Comparison of ENCODE assay signal across 10 cellular contexts in the genomic region with DNA sequence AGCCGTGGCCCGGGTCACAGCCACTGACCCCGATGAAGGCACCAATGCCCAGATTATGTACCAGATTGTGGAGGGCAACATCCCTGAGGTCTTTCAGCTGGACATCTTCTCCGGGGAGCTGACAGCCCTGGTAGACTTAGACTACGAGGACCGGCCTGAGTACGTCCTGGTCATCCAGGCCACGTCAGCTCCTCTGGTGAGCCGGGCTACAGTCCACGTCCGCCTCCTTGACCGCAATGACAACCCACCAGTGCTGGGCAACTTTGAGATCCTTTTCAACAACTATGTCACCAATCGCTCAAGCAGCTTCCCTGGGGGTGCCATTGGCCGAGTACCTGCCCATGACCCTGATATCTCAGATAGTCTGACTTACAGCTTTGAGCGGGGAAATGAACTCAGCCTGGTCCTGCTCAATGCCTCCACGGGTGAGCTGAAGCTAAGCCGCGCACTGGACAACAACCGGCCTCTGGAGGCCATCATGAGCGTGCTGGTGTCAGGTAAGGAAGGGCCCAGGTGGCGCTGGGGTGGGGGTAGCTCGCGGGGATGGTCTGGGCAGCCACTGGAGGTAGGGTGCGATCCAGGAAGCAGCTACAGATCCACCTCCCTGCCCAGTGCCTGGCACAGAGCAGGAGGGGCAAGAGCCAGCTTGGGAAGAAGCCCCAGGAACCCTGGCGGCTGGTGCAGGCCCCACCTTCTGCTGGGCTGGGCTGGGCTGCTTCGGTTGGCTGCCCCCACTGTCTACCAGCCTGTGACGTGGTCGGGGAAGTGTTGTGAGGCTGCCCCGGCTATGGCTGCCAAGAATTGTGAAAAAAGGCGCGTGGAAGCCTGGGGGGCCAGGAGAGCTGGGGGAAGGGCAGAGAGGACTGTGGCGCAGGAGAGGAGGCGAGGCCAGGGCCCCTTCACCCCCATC. TPM values are rescaled to one million over a fixed set of nuclear protein-coding genes. Genes with fewer than 3 reads are reported as not detected.
DNase-seq lines count a peak whose midpoint lies in the region; ATAC-seq, FAIRE-seq and TF ChIP-seq lines count a peak whose summit lies in the region.
"Had no signal": no experiment of that assay in that cellular context is flagged by ENCODE, and none has a peak within 500 bp of the region (broad histone marks: within the 10 kb centered on the region; RNA-seq: fewer than 3 reads in every experiment).

No MANE protein-coding gene starts in this region.

- DNase-seq in KBM-7, result peak; percentile 44
- no peak for DNase-seq in bronchial epithelial cell (ENCODE audit: low read depth)
- DNase-seq in HepG2 (ENCODE audit: low spot score), result no peak
- DNase-seq in superior temporal gyrus (ENCODE audit: extremely low spot score), result peak; percentile 77
- DNase-seq in activated CD8-positive, alpha-beta memory T cell treated with anti-CD3 and anti-CD28 coated beads, Interleukin-2, amount 10 ng/mL, durations not matched to agents 7 days and 5 days, result no peak
- DNase-seq in islet precursor cell, result no peak
- no peak for DNase-seq in omental fat pad (ENCODE audit: low spot score)
- DNase-seq: stimulated activated naive B cell treated with anti-CD40 and anti-IgM and Interleukin-4, amounts not matched to agents 10 μg/mL and 1 μg/mL and 100 μg/mL, for 72 hours had no signal

- no peak overlapping the region for H3K27ac Mint-ChIP-seq in activated CD8-positive, alpha-beta memory T cell treated with anti-CD3 and anti-CD28 coated beads, Interleukin-2, amount 10 ng/mL, durations not matched to agents 7 days and 5 days
- H3K27ac Mint-ChIP-seq: stimulated activated naive B cell treated with anti-CD40 and anti-IgM and Interleukin-4, amounts not matched to agents 10 μg/mL and 1 μg/mL and 100 μg/mL, for 72 hours had no signal

- peaks cover 6% of the 10 kb centered on the region for H3K4me1 Mint-ChIP-seq in activated CD8-positive, alpha-beta memory T cell treated with anti-CD3 and anti-CD28 coated beads, Interleukin-2, amount 10 ng/mL, durations not matched to agents 7 days and 5 days

- no peak for TF ChIP-seq POLR2A in HepG2 (IDR thresholded peaks at IDR 0.05; ENCODE audit: insufficient read depth in 1 of 2, low read depth in 2 of 2, low read length in 2 of 2)

- no peaks in the 10 kb centered on the region for H3K9me3 Mint-ChIP-seq in activated CD8-positive, alpha-beta memory T cell treated with anti-CD3 and anti-CD28 coated beads, Interleukin-2, amount 10 ng/mL, durations not matched to agents 7 days and 5 days (ENCODE audit: low read depth)
- H3K9me3 Mint-ChIP-seq: stimulated activated naive B cell treated with anti-CD40 and anti-IgM and Interleukin-4, amounts not matched to agents 10 μg/mL and 1 μg/mL and 100 μg/mL, for 72 hours had no signal

- H3K27me3 ChIP-seq in bronchial epithelial cell (ENCODE audit: control insufficient read depth, insufficient read depth, low read length), result no peaks in the 10 kb centered on the region
- H3K27me3 ChIP-seq in HepG2 (ENCODE audit: control insufficient read depth in 1 of 2, insufficient read depth in 2 of 2, low read length in 2 of 2), result peaks cover 0 to 8% of the 10 kb centered on the region in 2 experiments; a peak in 3 of 5 replicates

- no peaks in the 10 kb centered on the region for H3K9me3 ChIP-seq in HepG2 (ENCODE audit: low read length)

- WGBS in HepG2 (ENCODE audit: low lambda C conversion rate), result 78% methylated on average over 21 of the region's 33 CpGs

- FAIRE-seq in bronchial epithelial cell (lab: Jason Lieb, UNC), result no peak
- FAIRE-seq in HepG2 (lab: Jason Lieb, UNC), result no peak

- H3K4me3 ChIP-seq in bronchial epithelial cell (ENCODE audit: low read depth, low read length), result peak overlapping the region; percentile 34
- H3K4me3 ChIP-seq in HepG2 (replicated peaks in 1 of 3; ENCODE audit: insufficient read depth in 1 of 3, low read depth in 2 of 3, low read length in 3 of 3), result peak overlapping the region in 2 of 3 experiments; percentile 12 to 59; a peak in 1 of 6 replicates

- no peak overlapping the region for H2AFZ ChIP-seq in HepG2 (ENCODE audit: low read length)

- TF ChIP-seq RAD21 in HepG2 (CRISPR knock-in tag; IDR thresholded peaks at IDR 0.05), result no peak

- no peak for ATAC-seq in HepG2
- ATAC-seq in HG02678 (IDR thresholded peaks at IDR 0.05; ENCODE audit: unreplicated experiment), result no peak
- ATAC-seq in activated CD8-positive, alpha-beta memory T cell treated with anti-CD3 and anti-CD28 coated beads, Interleukin-2, amount 10 ng/mL, durations not matched to agents 7 days and 5 days, result no peak
- no peak for ATAC-seq in omental fat pad (ENCODE audit: low FRiP score)

- no peaks in the 10 kb centered on the region for H4K20me1 ChIP-seq in HepG2 (ENCODE audit: insufficient read depth, low read length)

- H3K79me2 ChIP-seq in HepG2 (ENCODE audit: insufficient read depth, low read length), result no peaks in the 10 kb centered on the region

- no peak for TF ChIP-seq CTCF in bronchial epithelial cell (IDR thresholded peaks at IDR 0.05; ENCODE audit: insufficient read depth, low read length, severe bottlenecking)
- TF ChIP-seq CTCF in HepG2 (CRISPR knock-in tag; IDR thresholded peaks at IDR 0.05), result no peak
- TF ChIP-seq CTCF in omental fat pad (IDR thresholded peaks at IDR 0.05), result no peak

- in situ Hi-C loops in KBM-7 (cut with MboI; ENCODE audit: low pct_unique_long_range_greater_than_20kb, low sequenced_read_pairs), result no loop called here
- in situ Hi-C loops in HepG2 (cut with HindIII; ENCODE audit: extremely low pct_ligation_motif_present, low pct_unique_long_range_greater_than_20kb), result no loop called here

- CTCF ChIA-PET in HepG2 (lab: Yijun Ruan, JAX; ENCODE audit: low intra/inter-chr PET ratio, low total read pairs), result interaction anchor here (1.6 kb wide), 1 partner anchor 52 kb away, joined by 3 read pairs; no protein-coding TSS in a partner anchor
- CTCF ChIA-PET in activated CD8-positive, alpha-beta memory T cell treated with anti-CD3 and anti-CD28 coated beads, Interleukin-2, amount 10 ng/mL, durations not matched to agents 7 days and 5 days (lab: Charles Lee), result interaction anchor here (0.8 to 2.9 kb wide), 5 partner anchors 12 to 153 kb away, joined by 3 to 15 read pairs (median 3); no protein-coding TSS in a partner anchor

- peak overlapping the region; percentile 88 for H3K27ac ChIP-seq in HepG2 (ENCODE audit: extremely low read length, insufficient read depth, low read length)

- H3K4me2 ChIP-seq in HepG2 (ENCODE audit: low read depth, low read length), result peak overlapping the region; percentile 91

- POLR2A ChIA-PET in HepG2 (lab: Yijun Ruan, JAX), result interaction anchor here (0.6 to 1.9 kb wide), 10 partner anchors 8 to 177 kb away, joined by 3 to 10 read pairs (median 4); partner anchors contain the start of genes PSRC1 and SORT1

- H3K27me3 Mint-ChIP-seq in activated CD8-positive, alpha-beta memory T cell treated with anti-CD3 and anti-CD28 coated beads, Interleukin-2, amount 10 ng/mL, durations not matched to agents 7 days and 5 days, result peaks cover 11% of the 10 kb centered on the region

- peak overlapping the region; percentile 71 for H3K9ac ChIP-seq in HepG2 (ENCODE audit: insufficient read depth, low read depth, low read length)

- no TSS peak for BruUV-seq in HepG2 (replicated peaks; lab: Mats Ljungman, UMichigan)

- H3K36me3 ChIP-seq in bronchial epithelial cell (ENCODE audit: control insufficient read depth, insufficient read depth, low read length) (peaks cover 13% of the 10 kb centered on the region), HepG2 (replicated peaks in 1 of 2; ENCODE audit: control insufficient read depth in 1 of 2, insufficient read depth in 2 of 2, low read length in 2 of 2) (no peaks in the 10 kb centered on the region; a peak in 1 of 5 replicates)

- peaks cover 54% of the 10 kb centered on the region for H3K4me1 ChIP-seq in HepG2 (ENCODE audit: insufficient read depth, low read length)

- no peak overlapping the region for H3K4me3 Mint-ChIP-seq in activated CD8-positive, alpha-beta memory T cell treated with anti-CD3 and anti-CD28 coated beads, Interleukin-2, amount 10 ng/mL, durations not matched to agents 7 days and 5 days
- H3K4me3 Mint-ChIP-seq: stimulated activated naive B cell treated with anti-CD40 and anti-IgM and Interleukin-4, amounts not matched to agents 10 μg/mL and 1 μg/mL and 100 μg/mL, for 72 hours had no signal

- no peaks in the 10 kb centered on the region for H3K36me3 Mint-ChIP-seq in activated CD8-positive, alpha-beta memory T cell treated with anti-CD3 and anti-CD28 coated beads, Interleukin-2, amount 10 ng/mL, durations not matched to agents 7 days and 5 days
- H3K36me3 Mint-ChIP-seq: stimulated activated naive B cell treated with anti-CD40 and anti-IgM and Interleukin-4, amounts not matched to agents 10 μg/mL and 1 μg/mL and 100 μg/mL, for 72 hours had no signal

- no peak for TF ChIP-seq EP300 in HepG2 (IDR thresholded peaks at IDR 0.05; ENCODE audit: low read depth in 2 of 2, low read length in 2 of 2)
- no peak for TF ChIP-seq EP300 in HepG2 (CRISPR knock-in tag; IDR thresholded peaks at IDR 0.05; ENCODE audit: borderline replicate concordance)

- intact Hi-C loops in HepG2 (cut with micrococcal nuclease; ENCODE audit: unreplicated experiment), result no loop called here

RNA-seq across cellular contexts. Expression of gene CELSR2, which starts 3.8 kb away (rescaled TPM):
- total RNA-seq in bronchial epithelial cell (9.2 and 30.6 TPM in 2 replicates), HepG2 (2016; rRNA removed; fragmentation: Illumina TruSeq; extraction: Trizol) (3.1 and 4.0 TPM in 2 replicates), omental fat pad (1 to 10 TPM; 1.6 to 2.6 (median 1.9) TPM)
- total RNA-seq in HepG2 (2016; cell fraction: cytosol; rRNA removed; fragmentation: Illumina TruSeq; extraction: Trizol; ENCODE audit: low read depth), result 1.9 and 2.7 TPM in 2 replicates
- 2.4 and 4.3 TPM in 2 replicates for total RNA-seq in HepG2 (2016; cell fraction: insoluble cytoplasmic fraction; rRNA removed; fragmentation: Illumina TruSeq; extraction: Trizol)
- 1.9 and 2.3 TPM in 2 replicates for total RNA-seq in HepG2 (2016; cell fraction: membrane; rRNA removed; fragmentation: Illumina TruSeq; extraction: Trizol)
- 7.6 and 9.5 TPM in 2 replicates for total RNA-seq in HepG2 (2016; cell fraction: nucleus; rRNA removed; fragmentation: Illumina TruSeq; extraction: Trizol)
- polyA plus RNA-seq in HepG2 (2011; rRNA removed), result 6.6 and 7.8 TPM in 2 replicates
- polyA plus RNA-seq in HepG2 (2011; cell fraction: cytosol; rRNA removed), result 3.6 and 4.4 TPM in 2 replicates
- polyA plus RNA-seq in HepG2 (2011; cell fraction: nucleus; rRNA removed), result 23.5 and 27.3 TPM in 2 replicates
- polyA plus RNA-seq in HepG2 (2012), result 5.9 and 7.3 TPM in 2 replicates
- polyA plus RNA-seq in HepG2 (2016; cell fraction: cytosol; fragmentation: Illumina TruSeq; extraction: Trizol; ENCODE audit: low read depth), result 0.35 and 0.41 TPM in 2 replicates
- 2.4 and 3.9 TPM in 2 replicates for polyA plus RNA-seq in HepG2 (2016; cell fraction: insoluble cytoplasmic fraction; fragmentation: Illumina TruSeq; extraction: Trizol; ENCODE audit: low read depth)
- 0.68 TPM in 2 replicates for polyA plus RNA-seq in HepG2 (2016; cell fraction: membrane; fragmentation: Illumina TruSeq; extraction: Trizol; ENCODE audit: low read depth)
- 18.1 and 20.4 TPM in 2 replicates for polyA plus RNA-seq in HepG2 (2016; cell fraction: nucleus; fragmentation: Illumina TruSeq; extraction: Trizol; ENCODE audit: insufficient read depth, low read depth)
- polyA minus RNA-seq in HepG2 (2011; rRNA and poly(A)+ RNA removed; ENCODE audit: low replicate concordance), result 25.8 and 30.0 TPM in 2 replicates
- 7.9 and 9.1 TPM in 2 replicates for polyA minus RNA-seq in HepG2 (2011; cell fraction: cytosol; rRNA and poly(A)+ RNA removed)
- 13.4 and 15.3 TPM in 2 replicates for polyA minus RNA-seq in HepG2 (2011; cell fraction: nucleus; rRNA and poly(A)+ RNA removed)
- 1 to 10 TPM; 3.3 to 4.0 TPM for total RNA-seq in activated CD8-positive, alpha-beta memory T cell treated with anti-CD3 and anti-CD28 coated beads, Interleukin-2, amount 10 ng/mL, durations not matched to agents 7 days and 5 days

RNA-seq across cellular contexts. Expression of gene PSRC1, which starts 29.8 kb away (rescaled TPM):
- total RNA-seq in bronchial epithelial cell (1.1 and 1.8 TPM in 2 replicates), HepG2 (2016; rRNA removed; fragmentation: Illumina TruSeq; extraction: Trizol) (26.5 and 28.6 TPM in 2 replicates), omental fat pad (1 to 10 TPM; 1.7 to 8.7 (median 2.1) TPM)
- 15.7 and 18.2 TPM in 2 replicates for total RNA-seq in HepG2 (2016; cell fraction: cytosol; rRNA removed; fragmentation: Illumina TruSeq; extraction: Trizol; ENCODE audit: low read depth)
- 23.7 and 27.5 TPM in 2 replicates for total RNA-seq in HepG2 (2016; cell fraction: insoluble cytoplasmic fraction; rRNA removed; fragmentation: Illumina TruSeq; extraction: Trizol)
- total RNA-seq in HepG2 (2016; cell fraction: membrane; rRNA removed; fragmentation: Illumina TruSeq; extraction: Trizol), result 24.4 and 25.4 TPM in 2 replicates
- 23.6 and 27.9 TPM in 2 replicates for total RNA-seq in HepG2 (2016; cell fraction: nucleus; rRNA removed; fragmentation: Illumina TruSeq; extraction: Trizol)
- polyA plus RNA-seq in HepG2 (2011; rRNA removed), result 23.9 and 30.3 TPM in 2 replicates
- polyA plus RNA-seq in HepG2 (2011; cell fraction: cytosol; rRNA removed), result 11.8 and 18.1 TPM in 2 replicates
- 104 and 135 TPM in 2 replicates for polyA plus RNA-seq in HepG2 (2011; cell fraction: nucleus; rRNA removed)
- polyA plus RNA-seq in HepG2 (2012), result 12.2 and 19.3 TPM in 2 replicates
- polyA plus RNA-seq in HepG2 (2016; cell fraction: cytosol; fragmentation: Illumina TruSeq; extraction: Trizol; ENCODE audit: low read depth), result 13.9 and 14.3 TPM in 2 replicates
- polyA plus RNA-seq in HepG2 (2016; cell fraction: insoluble cytoplasmic fraction; fragmentation: Illumina TruSeq; extraction: Trizol; ENCODE audit: low read depth), result 37.5 and 41.0 TPM in 2 replicates
- 24.3 and 27.2 TPM in 2 replicates for polyA plus RNA-seq in HepG2 (2016; cell fraction: membrane; fragmentation: Illumina TruSeq; extraction: Trizol; ENCODE audit: low read depth)
- polyA plus RNA-seq in HepG2 (2016; cell fraction: nucleus; fragmentation: Illumina TruSeq; extraction: Trizol; ENCODE audit: insufficient read depth, low read depth), result 82.1 and 85.7 TPM in 2 replicates
- polyA minus RNA-seq in HepG2 (2011; rRNA and poly(A)+ RNA removed; ENCODE audit: low replicate concordance), result 12.7 and 26.2 TPM in 2 replicates
- 7.7 and 12.2 TPM in 2 replicates for polyA minus RNA-seq in HepG2 (2011; cell fraction: cytosol; rRNA and poly(A)+ RNA removed)
- 12.3 and 21.4 TPM in 2 replicates for polyA minus RNA-seq in HepG2 (2011; cell fraction: nucleus; rRNA and poly(A)+ RNA removed)
- 10 to 100 TPM; 19.6 to 36.1 TPM for total RNA-seq in activated CD8-positive, alpha-beta memory T cell treated with anti-CD3 and anti-CD28 coated beads, Interleukin-2, amount 10 ng/mL, durations not matched to agents 7 days and 5 days

RNA-seq across cellular contexts. Expression of gene SARS1, which starts 39.4 kb away (rescaled TPM):
- total RNA-seq in bronchial epithelial cell (521 and 572 TPM in 2 replicates), HepG2 (2016; rRNA removed; fragmentation: Illumina TruSeq; extraction: Trizol) (134 and 166 TPM in 2 replicates), omental fat pad (100 to 1,000 TPM; 109 to 151 (median 132) TPM)
- total RNA-seq in HepG2 (2016; cell fraction: cytosol; rRNA removed; fragmentation: Illumina TruSeq; extraction: Trizol; ENCODE audit: low read depth), result 35.5 and 37.6 TPM in 2 replicates
- 133 and 171 TPM in 2 replicates for total RNA-seq in HepG2 (2016; cell fraction: insoluble cytoplasmic fraction; rRNA removed; fragmentation: Illumina TruSeq; extraction: Trizol)
- 59.1 and 63.3 TPM in 2 replicates for total RNA-seq in HepG2 (2016; cell fraction: membrane; rRNA removed; fragmentation: Illumina TruSeq; extraction: Trizol)
- total RNA-seq in HepG2 (2016; cell fraction: nucleus; rRNA removed; fragmentation: Illumina TruSeq; extraction: Trizol), result 64.5 and 74.2 TPM in 2 replicates
- 103 and 142 TPM in 2 replicates for polyA plus RNA-seq in HepG2 (2011; rRNA removed)
- 112 and 159 TPM in 2 replicates for polyA plus RNA-seq in HepG2 (2011; cell fraction: cytosol; rRNA removed)
- polyA plus RNA-seq in HepG2 (2011; cell fraction: nucleus; rRNA removed), result 105 and 142 TPM in 2 replicates
- 149 and 254 TPM in 2 replicates for polyA plus RNA-seq in HepG2 (2012)
- polyA plus RNA-seq in HepG2 (2016; cell fraction: cytosol; fragmentation: Illumina TruSeq; extraction: Trizol; ENCODE audit: low read depth), result 26.3 and 26.7 TPM in 2 replicates
- polyA plus RNA-seq in HepG2 (2016; cell fraction: insoluble cytoplasmic fraction; fragmentation: Illumina TruSeq; extraction: Trizol; ENCODE audit: low read depth), result 147 and 154 TPM in 2 replicates
- 40.9 and 46.0 TPM in 2 replicates for polyA plus RNA-seq in HepG2 (2016; cell fraction: membrane; fragmentation: Illumina TruSeq; extraction: Trizol; ENCODE audit: low read depth)
- polyA plus RNA-seq in HepG2 (2016; cell fraction: nucleus; fragmentation: Illumina TruSeq; extraction: Trizol; ENCODE audit: insufficient read depth, low read depth), result 89.4 and 93.0 TPM in 2 replicates
- polyA minus RNA-seq in HepG2 (2011; rRNA and poly(A)+ RNA removed; ENCODE audit: low replicate concordance), result 99.8 and 124 TPM in 2 replicates
- 50.9 and 77.1 TPM in 2 replicates for polyA minus RNA-seq in HepG2 (2011; cell fraction: cytosol; rRNA and poly(A)+ RNA removed)
- 83.3 and 131 TPM in 2 replicates for polyA minus RNA-seq in HepG2 (2011; cell fraction: nucleus; rRNA and poly(A)+ RNA removed)
- 100 to 1,000 TPM; 148 to 194 TPM for total RNA-seq in activated CD8-positive, alpha-beta memory T cell treated with anti-CD3 and anti-CD28 coated beads, Interleukin-2, amount 10 ng/mL, durations not matched to agents 7 days and 5 days

RNA-seq across cellular contexts. Expression of gene MYBPHL, which starts 53.7 kb away (rescaled TPM):
- total RNA-seq in bronchial epithelial cell (0.26 TPM in 1 of 2 replicates, not detected in the other), HepG2 (2016; rRNA removed; fragmentation: Illumina TruSeq; extraction: Trizol) (3.8 and 5.7 TPM in 2 replicates), omental fat pad (not detected)
- total RNA-seq in HepG2 (2016; cell fraction: cytosol; rRNA removed; fragmentation: Illumina TruSeq; extraction: Trizol; ENCODE audit: low read depth), result 3.1 and 3.6 TPM in 2 replicates
- total RNA-seq in HepG2 (2016; cell fraction: insoluble cytoplasmic fraction; rRNA removed; fragmentation: Illumina TruSeq; extraction: Trizol), result 2.8 and 5.0 TPM in 2 replicates
- 3.2 and 3.4 TPM in 2 replicates for total RNA-seq in HepG2 (2016; cell fraction: membrane; rRNA removed; fragmentation: Illumina TruSeq; extraction: Trizol)
- total RNA-seq in HepG2 (2016; cell fraction: nucleus; rRNA removed; fragmentation: Illumina TruSeq; extraction: Trizol), result 2.4 and 2.6 TPM in 2 replicates
- polyA plus RNA-seq in HepG2 (2011; rRNA removed), result 3.7 and 6.1 TPM in 2 replicates
- 4.3 and 4.4 TPM in 2 replicates for polyA plus RNA-seq in HepG2 (2011; cell fraction: cytosol; rRNA removed)
- polyA plus RNA-seq in HepG2 (2011; cell fraction: nucleus; rRNA removed), result 6.0 and 7.0 TPM in 2 replicates
- 2.5 and 2.7 TPM in 2 replicates for polyA plus RNA-seq in HepG2 (2012)
- polyA plus RNA-seq in HepG2 (2016; cell fraction: cytosol; fragmentation: Illumina TruSeq; extraction: Trizol; ENCODE audit: low read depth), result 2.2 TPM in 2 replicates
- 4.9 and 5.8 TPM in 2 replicates for polyA plus RNA-seq in HepG2 (2016; cell fraction: insoluble cytoplasmic fraction; fragmentation: Illumina TruSeq; extraction: Trizol; ENCODE audit: low read depth)
- polyA plus RNA-seq in HepG2 (2016; cell fraction: membrane; fragmentation: Illumina TruSeq; extraction: Trizol; ENCODE audit: low read depth), result 2.6 and 2.9 TPM in 2 replicates
- 4.3 and 5.1 TPM in 2 replicates for polyA plus RNA-seq in HepG2 (2016; cell fraction: nucleus; fragmentation: Illumina TruSeq; extraction: Trizol; ENCODE audit: insufficient read depth, low read depth)
- 0.30 and 3.0 TPM in 2 replicates for polyA minus RNA-seq in HepG2 (2011; rRNA and poly(A)+ RNA removed; ENCODE audit: low replicate concordance)
- 1.1 and 1.3 TPM in 2 replicates for polyA minus RNA-seq in HepG2 (2011; cell fraction: cytosol; rRNA and poly(A)+ RNA removed)
- polyA minus RNA-seq in HepG2 (2011; cell fraction: nucleus; rRNA and poly(A)+ RNA removed), result 2.3 and 2.9 TPM in 2 replicates
- total RNA-seq in activated CD8-positive, alpha-beta memory T cell treated with anti-CD3 and anti-CD28 coated beads, Interleukin-2, amount 10 ng/mL, durations not matched to agents 7 days and 5 days, result not detected
- total RNA-seq: activated CD8-positive, alpha-beta memory T cell treated with anti-CD3 and anti-CD28 coated beads for 36 hours had no signal

Comparison
In these comparisons a context has a peak if more than half of its experiments do, and no peak if none do; other contexts are left out.
1. DNase-seq: peak in KBM-7 (single experiment) and superior temporal gyrus (single experiment); none in bronchial epithelial cell (single experiment), HepG2 (single experiment), activated CD8-positive, alpha-beta memory T cell treated with anti-CD3 and anti-CD28 coated beads, Interleukin-2, amount 10 ng/mL, durations not matched to agents 7 days and 5 days (single experiment), islet precursor cell (single experiment) and omental fat pad (single experiment).